ENCODE assay signal across 12 cellular contexts in the genomic region with DNA sequence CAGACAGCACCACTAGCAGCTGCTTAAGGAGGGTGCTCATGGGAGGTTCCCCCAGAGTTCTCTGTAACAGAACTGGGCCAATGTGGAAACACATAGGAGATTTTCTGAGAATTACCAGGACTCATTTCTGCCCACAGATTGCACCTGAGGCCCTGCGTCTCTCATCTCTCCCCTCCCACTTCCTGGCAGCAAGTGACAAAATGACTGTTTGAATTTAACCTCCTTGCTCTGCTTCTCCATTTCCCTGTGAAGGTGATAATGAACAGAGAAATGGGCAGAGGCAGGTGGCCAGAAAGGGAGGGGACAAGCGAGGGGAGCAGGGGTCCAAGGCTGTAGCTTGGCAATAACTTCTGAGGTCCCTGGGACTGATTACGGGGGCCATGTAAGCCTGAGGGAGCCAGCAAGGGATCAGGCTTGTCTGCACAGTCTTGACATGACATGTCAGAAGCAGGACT. TPM values are rescaled to one million over a fixed set of nuclear protein-coding genes. Genes with fewer than 3 reads are reported as not detected.
DNase-seq lines count a peak whose midpoint lies in the region; ATAC-seq, FAIRE-seq and TF ChIP-seq lines count a peak whose summit lies in the region.
"Had no signal": no experiment of that assay in that cellular context is flagged by ENCODE, and none has a peak within 500 bp of the region (broad histone marks: within the 10 kb centered on the region; RNA-seq: fewer than 3 reads in every experiment).

No MANE protein-coding gene starts in this region.

- no peaks in the 10 kb centered on the region for H3K9me3 Mint-ChIP-seq in activated B cell treated with CpG ODN at 0.5 μM for 24 hours
- H3K9me3 Mint-ChIP-seq: nephron progenitor cell had no signal

- H3K27ac ChIP-seq in breast epithelium (no peak overlapping the region), small intestine (ENCODE audit: low read depth in 1 of 2, low read length in 1 of 2) (no peak overlapping the region)
- H3K27ac ChIP-seq: Peyer's patch had no signal

- H3K4me1 Mint-ChIP-seq in activated B cell treated with CpG ODN at 0.5 μM for 24 hours, result no peaks in the 10 kb centered on the region

- DNase-seq in GM12892 (ENCODE audit: insufficient read length), result no peak
- DNase-seq in activated B cell treated with CpG ODN at 0.5 μM for 24 hours, result no peak
- DNase-seq in breast epithelium (ENCODE audit: low spot score in 2 of 2), result no peak
- DNase-seq in hepatic stellate cell (ENCODE audit: low spot score), result no peak
- no peak for DNase-seq in small intestine
- no peak for DNase-seq in effector CD8-positive, alpha-beta T cell (lab: John Stamatoyannopoulos, UW)
- DNase-seq: Caco-2, nephron progenitor cell, Peyer's patch had no signal

- H3K36me3 ChIP-seq in breast epithelium (no peaks in the 10 kb centered on the region), small intestine (ENCODE audit: control insufficient read depth in 2 of 2, insufficient read depth in 2 of 2, low read length in 2 of 2) (no peaks in the 10 kb centered on the region)
- H3K36me3 ChIP-seq: Peyer's patch had no signal

- no peak for TF ChIP-seq POLR2A in GM12892 (IDR thresholded peaks at IDR 0.05; ENCODE audit: low read depth, low read length)
- no peak for TF ChIP-seq POLR2A in breast epithelium (IDR thresholded peaks at IDR 0.05)

- WGBS in small intestine, 3 donors, result 17 to 41% (median 29%) methylated on average over 3 of the region's 3 CpGs

- no peak overlapping the region for H3K4me3 Mint-ChIP-seq in activated B cell treated with CpG ODN at 0.5 μM for 24 hours
- H3K4me3 Mint-ChIP-seq: nephron progenitor cell had no signal

- H3K36me3 Mint-ChIP-seq in activated B cell treated with CpG ODN at 0.5 μM for 24 hours (ENCODE audit: low read depth), result no peaks in the 10 kb centered on the region

- H3K27me3 ChIP-seq in breast epithelium (peaks cover 0 to 6% of the 10 kb centered on the region in 2 donors), small intestine (ENCODE audit: control insufficient read depth in 2 of 2, insufficient read depth in 2 of 2, low read length in 2 of 2) (peaks cover 0 to 4% of the 10 kb centered on the region in 2 donors)
- H3K27me3 ChIP-seq: Peyer's patch had no signal

- H3K27ac Mint-ChIP-seq in activated B cell treated with CpG ODN at 0.5 μM for 24 hours, result no peak overlapping the region
- H3K27ac Mint-ChIP-seq: nephron progenitor cell had no signal

- CTCF ChIA-PET in activated B cell treated with CpG ODN at 0.5 μM for 24 hours (lab: Charles Lee), result no interaction called here

- ATAC-seq in GM19324 (IDR thresholded peaks at IDR 0.05; ENCODE audit: low FRiP score, unreplicated experiment), result peak; percentile 41
- ATAC-seq in HG02870 (IDR thresholded peaks at IDR 0.05; ENCODE audit: unreplicated experiment), result peak; percentile 77
- ATAC-seq in activated B cell treated with CpG ODN at 0.5 μM for 24 hours (ENCODE audit: low read depth), result peak; percentile 47

- H3K4me3 ChIP-seq in breast epithelium (no peak overlapping the region), small intestine (ENCODE audit: low read depth in 1 of 2, low read length in 2 of 2) (no peak overlapping the region)
- H3K4me3 ChIP-seq: Peyer's patch had no signal

- H3K4me1 ChIP-seq in breast epithelium (no peaks in the 10 kb centered on the region), small intestine (ENCODE audit: control insufficient read depth in 2 of 2, insufficient read depth in 1 of 2, low read depth in 1 of 2, low read length in 1 of 2) (peaks cover 0 to 3% of the 10 kb centered on the region in 2 donors)
- H3K4me1 ChIP-seq: Caco-2, Peyer's patch had no signal

- H3K9me3 ChIP-seq in breast epithelium (no peaks in the 10 kb centered on the region), small intestine (ENCODE audit: control insufficient read depth, low read depth) (no peaks in the 10 kb centered on the region)
- H3K9me3 ChIP-seq: Caco-2, Peyer's patch had no signal

- FAIRE-seq in GM12892 (lab: Jason Lieb, UNC) (peak; percentile 94), small intestine (lab: Jason Lieb, UNC) (no peak)
- FAIRE-seq: H54 had no signal

- peaks cover 12% of the 10 kb centered on the region for H3K27me3 Mint-ChIP-seq in activated B cell treated with CpG ODN at 0.5 μM for 24 hours

- POLR2A ChIA-PET in activated B cell treated with CpG ODN at 0.5 μM for 24 hours (lab: Charles Lee), result no interaction called here

- TF ChIP-seq CTCF in activated B cell treated with CpG ODN at 0.5 μM for 24 hours (IDR thresholded peaks at IDR 0.05) (no peak), breast epithelium (IDR thresholded peaks at IDR 0.05) (no peak)

- intact Hi-C loops in activated B cell treated with CpG ODN at 0.5 μM for 24 hours (cut with micrococcal nuclease), result no loop called here
- intact Hi-C loops in breast epithelium (cut with DNase I; ENCODE audit: low total_unique reads), result no loop called here

RNA-seq across cellular contexts. Expression of gene EPHB1, which starts 8.0 kb away (rescaled TPM):
- polyA plus RNA-seq in GM12892 (2012; ENCODE audit: missing spikeins), result 0.53 TPM
- 2.8 and 3.8 TPM in 2 replicates for total RNA-seq in activated B cell treated with CpG ODN at 0.5 μM for 24 hours
- 1 to 10 TPM; 1.8 to 5.9 (median 3.4) TPM for total RNA-seq in breast epithelium
- 1 to 10 TPM in 1 of 3 donors, not detected in 2; 1.0 TPM for polyA plus RNA-seq in small intestine
